Comparison of ENCODE assay signal across 8 cellular contexts in the genomic region with DNA sequence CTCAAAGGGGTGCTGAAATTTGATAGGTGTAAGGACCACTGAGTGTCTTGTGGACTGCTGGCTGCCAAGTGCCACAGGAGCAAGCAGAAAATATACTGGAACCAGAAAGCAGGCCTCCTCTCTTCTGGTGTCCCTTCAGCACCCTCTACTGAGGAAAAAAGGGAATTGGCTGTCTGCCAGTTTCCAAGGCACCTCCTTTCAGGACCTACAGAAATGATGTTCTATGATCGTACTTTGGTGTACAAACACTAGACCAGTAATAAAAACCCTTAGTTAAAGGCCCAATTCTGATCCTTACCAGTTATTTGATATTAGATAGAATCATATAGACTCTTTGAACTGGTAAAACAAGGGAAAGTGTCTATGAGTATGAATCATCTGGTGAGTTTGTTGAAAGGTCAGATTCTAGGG. TPM values are rescaled to one million over a fixed set of nuclear protein-coding genes. Genes with fewer than 3 reads are reported as not detected.
DNase-seq lines count a peak whose midpoint lies in the region; ATAC-seq, FAIRE-seq and TF ChIP-seq lines count a peak whose summit lies in the region.

No MANE protein-coding gene starts in this region.

- intact Hi-C loops in aorta (cut with DNase I): loop anchor here (5.0 to 10.0 kb wide), 2 partner anchors 65 to 197 kb away; no protein-coding TSS in a partner anchor

- peaks cover 9% of the 10 kb centered on the region for H3K79me2 ChIP-seq in fibroblast of lung (ENCODE audit: control insufficient read depth, insufficient read depth, low read length)

- H4K20me1 ChIP-seq in fibroblast of lung (ENCODE audit: control insufficient read depth, extremely low read depth, insufficient read depth, low read length): no peaks in the 10 kb centered on the region

- no peak overlapping the region for H2AFZ ChIP-seq in fibroblast of lung (ENCODE audit: low read length)

- H3K4me3 ChIP-seq in fibroblast of lung (replicated peaks in 1 of 4; ENCODE audit: control extremely low read depth in 1 of 4, insufficient read depth in 1 of 4, low read depth in 3 of 4, low read length in 4 of 4) (no peak overlapping the region), aorta (ENCODE audit: low read length in 2 of 2) (no peak overlapping the region)

- H3K9me3 Mint-ChIP-seq in nephron: no peaks in the 10 kb centered on the region

- peak overlapping the region in 1 of 3 experiments; percentile 34 for H3K27ac Mint-ChIP-seq in nephron

- H3K4me2 ChIP-seq in fibroblast of lung (ENCODE audit: extremely low read depth, insufficient read depth, low read length): no peak overlapping the region

- peaks cover 3% of the 10 kb centered on the region for H3K27me3 Mint-ChIP-seq in nephron (ENCODE audit: low read depth)

- H3K36me3 ChIP-seq in fibroblast of lung (ENCODE audit: control insufficient read depth, insufficient read depth, low read length) (no peaks in the 10 kb centered on the region), aorta (ENCODE audit: control insufficient read depth in 1 of 2, insufficient read depth in 2 of 2, low read length in 1 of 2) (no peaks in the 10 kb centered on the region)

- H3K27me3 ChIP-seq in fibroblast of lung (ENCODE audit: control insufficient read depth, insufficient read depth, low read length) (no peaks in the 10 kb centered on the region), aorta (ENCODE audit: control insufficient read depth in 1 of 2, insufficient read depth in 2 of 2, low read length in 1 of 2) (no peaks in the 10 kb centered on the region)

- no peak for FAIRE-seq in D721Med (lab: Jason Lieb, UNC)

- H3K4me1 ChIP-seq in fibroblast of lung (ENCODE audit: control insufficient read depth, extremely low read depth, insufficient read depth, low read length): no peaks in the 10 kb centered on the region
- no peaks in the 10 kb centered on the region for H3K4me1 ChIP-seq in aorta (ENCODE audit: control insufficient read depth in 1 of 2, insufficient read depth in 2 of 2, low read length in 2 of 2)

- H3K4me3 Mint-ChIP-seq in nephron: no peak overlapping the region

- ATAC-seq in aorta (ENCODE audit: low FRiP score) (peak; percentile 75), GM18867 (IDR thresholded peaks at IDR 0.05; ENCODE audit: unreplicated experiment) (no peak)

- H3K36me3 Mint-ChIP-seq in nephron (ENCODE audit: low read depth): peaks cover 33% of the 10 kb centered on the region

- H3K9me3 ChIP-seq in fibroblast of lung (ENCODE audit: control insufficient read depth, insufficient read depth, low read depth, low read length): no peaks in the 10 kb centered on the region
- no peaks in the 10 kb centered on the region for H3K9me3 ChIP-seq in aorta (ENCODE audit: control insufficient read depth, low read length)

- DNase-seq in D721Med (ENCODE audit: insufficient read length, low spot score): peak; percentile 37
- peak; percentile 57 for DNase-seq in HK-2 (ENCODE audit: unreplicated experiment)
- DNase-seq in NCI-H526 treated with DMSO at 0.1 percent for 48 hours (lab: John Stamatoyannopoulos, UW): peak; percentile 53
- DNase-seq in activated CD4-positive, alpha-beta T cell treated with anti-CD3 and anti-CD28 coated beads, Interleukin-2, amount 50 U/mL, for 4 hours: peak; percentile 5 to 28
- peak; percentile 71 to 90 for DNase-seq in fibroblast of lung (ENCODE audit: low read depth in 2 of 2)
- DNase-seq in aorta: peak; percentile 48 to 52

- H3K27ac ChIP-seq in fibroblast of lung (ENCODE audit: insufficient read depth, low read length): no peak overlapping the region
- H3K27ac ChIP-seq in aorta (ENCODE audit: low read depth in 1 of 2, low read length in 2 of 2): no peak overlapping the region

- no peak overlapping the region for H3K9ac ChIP-seq in fibroblast of lung (ENCODE audit: insufficient read depth, low read length)

- peaks cover 16% of the 10 kb centered on the region for H3K4me1 Mint-ChIP-seq in nephron

- WGBS in aorta, 2 donors: 3 to 14% methylated on average over 1 of the region's 1 CpG

- TF ChIP-seq CTCF in D721Med (IDR thresholded peaks at IDR 0.05; ENCODE audit: insufficient read depth, missing control alignments) (peak; percentile 58), fibroblast of lung (conservative IDR thresholded peaks at IDR 0.05 in 1 of 2, IDR thresholded peaks at IDR 0.05 in 1 of 2; ENCODE audit: low read depth in 1 of 2, low read length in 2 of 2) (peak; percentile 49 to 68), nephron (IDR thresholded peaks at IDR 0.05; ENCODE audit: unreplicated experiment in 3 of 3) (peak; percentile 40 to 62 (median 42))

RNA-seq across cellular contexts. Expression of a gene that starts 35.8 kb away (rescaled TPM):
- total RNA-seq in fibroblast of lung (23.1 and 43.6 TPM in 2 replicates), aorta (10 to 100 TPM; 34.3 to 47.6 TPM)
- polyA plus RNA-seq in fibroblast of lung (9.1 and 9.9 TPM in 2 replicates), aorta (10 to 100 TPM; 11.6 to 20.5 TPM)
- 11.7 and 12.9 TPM in 2 replicates for polyA plus RNA-seq in fibroblast of lung (2012)
- 55.3 and 90.4 TPM in 2 replicates for polyA minus RNA-seq in fibroblast of lung (ENCODE audit: low replicate concordance)

RNA-seq across cellular contexts. Expression of a gene that starts 41.8 kb away (rescaled TPM):
- total RNA-seq in fibroblast of lung (12.4 and 14.4 TPM in 2 replicates), aorta (10 to 100 TPM; 15.8 to 16.0 TPM)
- polyA plus RNA-seq in fibroblast of lung (6.3 and 6.8 TPM in 2 replicates), aorta (1 to 10 TPM; 2.0 to 4.4 TPM)
- 5.7 and 5.9 TPM in 2 replicates for polyA plus RNA-seq in fibroblast of lung (2012)
- polyA minus RNA-seq in fibroblast of lung (ENCODE audit: low replicate concordance): 1.8 and 3.2 TPM in 2 replicates

Comparison
In these comparisons a context has a peak if more than half of its experiments do, and no peak if none do; other contexts are left out.
1. DNase-seq: peak in every context shown above with its lines; median percentile 80 in fibroblast of lung; 57 in HK-2; 53 in NCI-H526 treated with DMSO at 0.1 percent for 48 hours; 50 in aorta; 37 in D721Med; 16 in activated CD4-positive, alpha-beta T cell treated with anti-CD3 and anti-CD28 coated beads, Interleukin-2, amount 50 U/mL, for 4 hours.